Comparison of ENCODE assay signal across 9 cellular contexts in genomic region chr13:46666727-46667456, GRCh38.
DNase-seq lines count a peak whose midpoint lies in the region; ATAC-seq, FAIRE-seq and TF ChIP-seq lines count a peak whose summit lies in the region.
"Had no signal": no experiment of that assay in that cellular context is flagged by ENCODE, and none has a peak within 500 bp of the region (broad histone marks: within the 10 kb centered on the region; RNA-seq: fewer than 3 reads in every experiment).

No MANE protein-coding gene starts in this region.

- H3K4me1 Mint-ChIP-seq in CD4-positive, alpha-beta memory T cell: peaks cover 43 to 64% (median 54%) of the 10 kb centered on the region in 4 donors
- H3K4me1 Mint-ChIP-seq in brain: peaks cover 62% of the 10 kb centered on the region
- H3K4me1 Mint-ChIP-seq in natural killer cell treated with Interleukin-12 subunit alpha and Interleukin-12 subunit beta and Interleukin-15 and Interleukin-18, amount 100 ng/mL, for 72 hours (ENCODE audit: low read depth in 2 of 2): peaks cover 51 to 69% of the 10 kb centered on the region in 2 donors

- peak overlapping the region; percentile 57 to 80 (median 75) for H3K4me3 Mint-ChIP-seq in CD4-positive, alpha-beta memory T cell
- no peak overlapping the region for H3K4me3 Mint-ChIP-seq in brain
- H3K4me3 Mint-ChIP-seq in natural killer cell treated with Interleukin-12 subunit alpha and Interleukin-12 subunit beta and Interleukin-15 and Interleukin-18, amount 100 ng/mL, for 72 hours: peak overlapping the region; percentile 83

- H3K9me3 Mint-ChIP-seq in CD4-positive, alpha-beta memory T cell: no peaks in the 10 kb centered on the region
- H3K9me3 Mint-ChIP-seq in brain: no peaks in the 10 kb centered on the region
- H3K9me3 Mint-ChIP-seq in natural killer cell treated with Interleukin-12 subunit alpha and Interleukin-12 subunit beta and Interleukin-15 and Interleukin-18, amount 100 ng/mL, for 72 hours: no peaks in the 10 kb centered on the region

- no peak overlapping the region for H3K4me3 ChIP-seq in CD4-positive, alpha-beta memory T cell (ENCODE audit: low read length in 2 of 2)
- H3K4me3 ChIP-seq in HUES48 (ENCODE audit: low read depth, low read length): peak overlapping the region; percentile 29; the same call in 1 of the 2 replicates

- TF ChIP-seq CTCF in brain (conservative IDR thresholded peaks at IDR 0.05): no peak

- CTCF ChIA-PET in CD4-positive, alpha-beta memory T cell (lab: Charles Lee; ENCODE audit: partially characterized antibody): interaction anchor here (1.1 kb wide), 1 partner anchor 9 kb away, joined by 5 read pairs; no protein-coding TSS in a partner anchor

- peak overlapping the region; percentile 23 to 94 (median 64) for H3K27ac Mint-ChIP-seq in CD4-positive, alpha-beta memory T cell
- peak overlapping the region in 3 of 5 experiments; percentile 41 to 98 (median 67) for H3K27ac Mint-ChIP-seq in brain
- peak overlapping the region; percentile 91 to 97 for H3K27ac Mint-ChIP-seq in natural killer cell treated with Interleukin-12 subunit alpha and Interleukin-12 subunit beta and Interleukin-15 and Interleukin-18, amount 100 ng/mL, for 72 hours

- DNase-seq in CD4-positive, alpha-beta memory T cell: no peak
- no peak for DNase-seq in natural killer cell treated with Interleukin-12 subunit alpha and Interleukin-12 subunit beta and Interleukin-15 and Interleukin-18, amount 100 ng/mL, for 72 hours (ENCODE audit: low spot score)
- no peak for DNase-seq in HTR-8/SVneo (ENCODE audit: insufficient read length, low spot score)
- DNase-seq in Ammon's horn (ENCODE audit: low spot score): no peak
- DNase-seq: NCI-H2171 treated with DMSO at 0.1 percent for 48 hours had no signal

- H3K36me3 ChIP-seq in CD4-positive, alpha-beta memory T cell (ENCODE audit: insufficient read depth, low read length): no peaks in the 10 kb centered on the region
- H3K36me3 ChIP-seq in HUES48 (ENCODE audit: control insufficient read depth, insufficient read depth, low read length): no peaks in the 10 kb centered on the region

- peaks cover 13 to 19% of the 10 kb centered on the region in 2 donors for H3K36me3 Mint-ChIP-seq in CD4-positive, alpha-beta memory T cell
- peaks cover 28% of the 10 kb centered on the region for H3K36me3 Mint-ChIP-seq in brain
- peaks cover under 1% of the 10 kb centered on the region for H3K36me3 Mint-ChIP-seq in natural killer cell treated with Interleukin-12 subunit alpha and Interleukin-12 subunit beta and Interleukin-15 and Interleukin-18, amount 100 ng/mL, for 72 hours

- POLR2A ChIA-PET in CD4-positive, alpha-beta memory T cell (lab: Charles Lee; ENCODE audit: partially characterized antibody): no interaction called here

- H3K27me3 Mint-ChIP-seq in CD4-positive, alpha-beta memory T cell: no peaks in the 10 kb centered on the region
- H3K27me3 Mint-ChIP-seq in brain: no peaks in the 10 kb centered on the region
- no peaks in the 10 kb centered on the region for H3K27me3 Mint-ChIP-seq in natural killer cell treated with Interleukin-12 subunit alpha and Interleukin-12 subunit beta and Interleukin-15 and Interleukin-18, amount 100 ng/mL, for 72 hours

- H3K4me1 ChIP-seq in CD4-positive, alpha-beta memory T cell (ENCODE audit: insufficient read depth, low read length): peaks cover 47% of the 10 kb centered on the region
- peaks cover 56% of the 10 kb centered on the region for H3K4me1 ChIP-seq in HUES48 (ENCODE audit: control insufficient read depth, insufficient read depth, low read length)

- no peaks in the 10 kb centered on the region for H3K9me3 ChIP-seq in CD4-positive, alpha-beta memory T cell (ENCODE audit: control insufficient read depth in 1 of 2, low read length in 2 of 2)
- no peaks in the 10 kb centered on the region for H3K9me3 ChIP-seq in HUES48 (ENCODE audit: control insufficient read depth, insufficient read depth, low read length)

- H3K27ac ChIP-seq in CD4-positive, alpha-beta memory T cell (ENCODE audit: low read depth, low read length): no peak overlapping the region
- H3K27ac ChIP-seq in HUES48 (ENCODE audit: low read depth, low read length): peak overlapping the region; percentile 55

- ATAC-seq in natural killer cell treated with Interleukin-12 subunit alpha and Interleukin-12 subunit beta and Interleukin-15 and Interleukin-18, amount 100 ng/mL, for 72 hours: no peak
- no peak for ATAC-seq in HG02884 (IDR thresholded peaks at IDR 0.05; ENCODE audit: unreplicated experiment)
- no peak for ATAC-seq in HG03457 (IDR thresholded peaks at IDR 0.05; ENCODE audit: unreplicated experiment)

- FAIRE-seq in HTR-8/SVneo (lab: Jason Lieb, UNC): no peak

- no peaks in the 10 kb centered on the region for H3K27me3 ChIP-seq in CD4-positive, alpha-beta memory T cell (ENCODE audit: insufficient read depth, low read length)
- no peaks in the 10 kb centered on the region for H3K27me3 ChIP-seq in HUES48 (ENCODE audit: control insufficient read depth, insufficient read depth, low read length)

- H3K9ac ChIP-seq in HUES48 (ENCODE audit: low read depth, low read length): 0 out of 2 replicates have a peak overlapping the region, but pooled peaks have one; percentile 5

- intact Hi-C loops in CD4-positive, alpha-beta memory T cell (cut with micrococcal nuclease): loop anchor here (5.0 kb wide), 1 partner anchor 115 kb away; the partner anchor contains the start of gene LRCH1

Comparison
In these comparisons a context has a peak if more than half of its experiments do, and no peak if none do; other contexts are left out.
1. H3K4me3 Mint-ChIP-seq: peak in CD4-positive, alpha-beta memory T cell (8 of 8) and natural killer cell treated with Interleukin-12 subunit alpha and Interleukin-12 subunit beta and Interleukin-15 and Interleukin-18, amount 100 ng/mL, for 72 hours (single experiment); none in brain (0 of 5).
2. Peak in every context shown above with its lines, with median percentiles within 50 percentile points of each other: H3K27ac Mint-ChIP-seq.